ENCODE assay signal across 26 cellular contexts in genomic region chr4:19636451-19636850, GRCh38.
"Had no signal": no experiment of that assay in that cellular context is flagged by ENCODE, and none has a peak within 500 bp of the region (broad histone marks: within the 10 kb centered on the region; RNA-seq: fewer than 3 reads in every experiment).

No MANE protein-coding gene starts in this region.

- H3K4me3 ChIP-seq: esophagus muscularis mucosa, gastroesophageal sphincter, heart left ventricle, hepatocyte, lung, pancreas, right atrium auricular region, smooth muscle cell, suprapubic skin, transverse colon, upper lobe of right lung, uterus had no signal

- DNase-seq: effector CD8-positive, alpha-beta T cell; endodermal cell; foreskin keratinocyte; heart left ventricle; kidney; natural killer cell; occipital lobe; pancreas; stimulated activated CD4-positive, alpha-beta T cell treated with anti-CD3 and anti-CD28 coated beads, Interleukin-12 subunit alpha, Interleukin-12 subunit beta, amount 100 ng/mL, for 4 hours; stimulated activated CD4-positive, alpha-beta T cell treated with anti-CD3 and anti-CD28 coated beads, Interleukin-1b, Interleukin-23, amount 100 ng/mL, for 48 hours; stimulated activated CD4-positive, alpha-beta T cell treated with anti-CD3 and anti-CD28 coated beads, Interleukin-4, amount 100 ng/mL, for 1 hour; stimulated activated CD8-positive, alpha-beta memory T cell treated with anti-CD3 and anti-CD28 coated beads, Interleukin-4, amount 100 ng/mL, for 48 hours; stimulated activated naive CD4-positive, alpha-beta T cell; stimulated activated naive CD8-positive, alpha-beta T cell treated with anti-CD3 and anti-CD28 coated beads, Interleukin-15, amount 100 ng/mL, for 72 hours; transverse colon; upper lobe of right lung; uterus had no signal

- FAIRE-seq: colon, endothelial cell of umbilical vein, kidney, pancreas had no signal
